Comparison of ENCODE assay signal across 1 cellular context in the genomic region with DNA sequence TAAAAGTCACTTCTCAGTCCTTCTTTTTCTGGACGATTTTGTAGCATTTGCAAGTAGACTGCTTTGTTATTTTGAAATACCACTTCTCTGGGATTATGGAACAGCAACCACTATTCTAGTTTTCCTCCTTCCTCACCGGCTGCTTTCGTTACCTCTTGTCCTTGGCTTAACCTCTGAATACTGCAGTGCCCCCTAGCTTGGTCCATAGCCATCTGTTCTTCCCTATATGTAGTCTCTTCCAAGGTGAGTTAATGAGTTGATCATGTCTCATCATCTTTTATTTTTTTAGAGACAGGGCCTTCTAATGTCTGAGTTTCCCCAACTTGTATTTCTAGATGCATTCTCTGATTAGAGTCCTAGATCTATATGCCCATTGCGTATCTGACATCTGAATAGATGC.
TF ChIP-seq lines count a peak whose summit lies in the region.

No MANE protein-coding gene starts in this region.

TF ChIP-seq in H1, 55 proteins besides CTCF, POLR2A, EP300 and RAD21 (continued from another document):
- TF ChIP-seq, protein P1, sequence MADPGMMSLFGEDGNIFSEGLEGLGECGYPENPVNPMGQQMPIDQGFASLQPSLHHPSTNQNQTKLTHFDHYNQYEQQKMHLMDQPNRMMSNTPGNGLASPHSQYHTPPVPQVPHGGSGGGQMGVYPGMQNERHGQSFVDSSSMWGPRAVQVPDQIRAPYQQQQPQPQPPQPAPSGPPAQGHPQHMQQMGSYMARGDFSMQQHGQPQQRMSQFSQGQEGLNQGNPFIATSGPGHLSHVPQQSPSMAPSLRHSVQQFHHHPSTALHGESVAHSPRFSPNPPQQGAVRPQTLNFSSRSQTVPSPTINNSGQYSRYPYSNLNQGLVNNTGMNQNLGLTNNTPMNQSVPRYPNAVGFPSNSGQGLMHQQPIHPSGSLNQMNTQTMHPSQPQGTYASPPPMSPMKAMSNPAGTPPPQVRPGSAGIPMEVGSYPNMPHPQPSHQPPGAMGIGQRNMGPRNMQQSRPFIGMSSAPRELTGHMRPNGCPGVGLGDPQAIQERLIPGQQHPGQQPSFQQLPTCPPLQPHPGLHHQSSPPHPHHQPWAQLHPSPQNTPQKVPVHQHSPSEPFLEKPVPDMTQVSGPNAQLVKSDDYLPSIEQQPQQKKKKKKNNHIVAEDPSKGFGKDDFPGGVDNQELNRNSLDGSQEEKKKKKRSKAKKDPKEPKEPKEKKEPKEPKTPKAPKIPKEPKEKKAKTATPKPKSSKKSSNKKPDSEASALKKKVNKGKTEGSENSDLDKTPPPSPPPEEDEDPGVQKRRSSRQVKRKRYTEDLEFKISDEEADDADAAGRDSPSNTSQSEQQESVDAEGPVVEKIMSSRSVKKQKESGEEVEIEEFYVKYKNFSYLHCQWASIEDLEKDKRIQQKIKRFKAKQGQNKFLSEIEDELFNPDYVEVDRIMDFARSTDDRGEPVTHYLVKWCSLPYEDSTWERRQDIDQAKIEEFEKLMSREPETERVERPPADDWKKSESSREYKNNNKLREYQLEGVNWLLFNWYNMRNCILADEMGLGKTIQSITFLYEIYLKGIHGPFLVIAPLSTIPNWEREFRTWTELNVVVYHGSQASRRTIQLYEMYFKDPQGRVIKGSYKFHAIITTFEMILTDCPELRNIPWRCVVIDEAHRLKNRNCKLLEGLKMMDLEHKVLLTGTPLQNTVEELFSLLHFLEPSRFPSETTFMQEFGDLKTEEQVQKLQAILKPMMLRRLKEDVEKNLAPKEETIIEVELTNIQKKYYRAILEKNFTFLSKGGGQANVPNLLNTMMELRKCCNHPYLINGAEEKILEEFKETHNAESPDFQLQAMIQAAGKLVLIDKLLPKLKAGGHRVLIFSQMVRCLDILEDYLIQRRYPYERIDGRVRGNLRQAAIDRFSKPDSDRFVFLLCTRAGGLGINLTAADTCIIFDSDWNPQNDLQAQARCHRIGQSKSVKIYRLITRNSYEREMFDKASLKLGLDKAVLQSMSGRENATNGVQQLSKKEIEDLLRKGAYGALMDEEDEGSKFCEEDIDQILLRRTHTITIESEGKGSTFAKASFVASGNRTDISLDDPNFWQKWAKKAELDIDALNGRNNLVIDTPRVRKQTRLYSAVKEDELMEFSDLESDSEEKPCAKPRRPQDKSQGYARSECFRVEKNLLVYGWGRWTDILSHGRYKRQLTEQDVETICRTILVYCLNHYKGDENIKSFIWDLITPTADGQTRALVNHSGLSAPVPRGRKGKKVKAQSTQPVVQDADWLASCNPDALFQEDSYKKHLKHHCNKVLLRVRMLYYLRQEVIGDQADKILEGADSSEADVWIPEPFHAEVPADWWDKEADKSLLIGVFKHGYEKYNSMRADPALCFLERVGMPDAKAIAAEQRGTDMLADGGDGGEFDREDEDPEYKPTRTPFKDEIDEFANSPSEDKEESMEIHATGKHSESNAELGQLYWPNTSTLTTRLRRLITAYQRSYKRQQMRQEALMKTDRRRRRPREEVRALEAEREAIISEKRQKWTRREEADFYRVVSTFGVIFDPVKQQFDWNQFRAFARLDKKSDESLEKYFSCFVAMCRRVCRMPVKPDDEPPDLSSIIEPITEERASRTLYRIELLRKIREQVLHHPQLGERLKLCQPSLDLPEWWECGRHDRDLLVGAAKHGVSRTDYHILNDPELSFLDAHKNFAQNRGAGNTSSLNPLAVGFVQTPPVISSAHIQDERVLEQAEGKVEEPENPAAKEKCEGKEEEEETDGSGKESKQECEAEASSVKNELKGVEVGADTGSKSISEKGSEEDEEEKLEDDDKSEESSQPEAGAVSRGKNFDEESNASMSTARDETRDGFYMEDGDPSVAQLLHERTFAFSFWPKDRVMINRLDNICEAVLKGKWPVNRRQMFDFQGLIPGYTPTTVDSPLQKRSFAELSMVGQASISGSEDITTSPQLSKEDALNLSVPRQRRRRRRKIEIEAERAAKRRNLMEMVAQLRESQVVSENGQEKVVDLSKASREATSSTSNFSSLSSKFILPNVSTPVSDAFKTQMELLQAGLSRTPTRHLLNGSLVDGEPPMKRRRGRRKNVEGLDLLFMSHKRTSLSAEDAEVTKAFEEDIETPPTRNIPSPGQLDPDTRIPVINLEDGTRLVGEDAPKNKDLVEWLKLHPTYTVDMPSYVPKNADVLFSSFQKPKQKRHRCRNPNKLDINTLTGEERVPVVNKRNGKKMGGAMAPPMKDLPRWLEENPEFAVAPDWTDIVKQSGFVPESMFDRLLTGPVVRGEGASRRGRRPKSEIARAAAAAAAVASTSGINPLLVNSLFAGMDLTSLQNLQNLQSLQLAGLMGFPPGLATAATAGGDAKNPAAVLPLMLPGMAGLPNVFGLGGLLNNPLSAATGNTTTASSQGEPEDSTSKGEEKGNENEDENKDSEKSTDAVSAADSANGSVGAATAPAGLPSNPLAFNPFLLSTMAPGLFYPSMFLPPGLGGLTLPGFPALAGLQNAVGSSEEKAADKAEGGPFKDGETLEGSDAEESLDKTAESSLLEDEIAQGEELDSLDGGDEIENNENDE (IDR thresholded peaks at IDR 0.05; ENCODE audit: insufficient replicate concordance, low read length) = no peak
- no peak for TF ChIP-seq KDM4A (IDR thresholded peaks at IDR 0.05; ENCODE audit: low read depth, low read length, severe bottlenecking)
TF ChIP-seq in H1: peak in this region for 0.
